1 cellular context compared by ENCODE assay signal in the genomic region with DNA sequence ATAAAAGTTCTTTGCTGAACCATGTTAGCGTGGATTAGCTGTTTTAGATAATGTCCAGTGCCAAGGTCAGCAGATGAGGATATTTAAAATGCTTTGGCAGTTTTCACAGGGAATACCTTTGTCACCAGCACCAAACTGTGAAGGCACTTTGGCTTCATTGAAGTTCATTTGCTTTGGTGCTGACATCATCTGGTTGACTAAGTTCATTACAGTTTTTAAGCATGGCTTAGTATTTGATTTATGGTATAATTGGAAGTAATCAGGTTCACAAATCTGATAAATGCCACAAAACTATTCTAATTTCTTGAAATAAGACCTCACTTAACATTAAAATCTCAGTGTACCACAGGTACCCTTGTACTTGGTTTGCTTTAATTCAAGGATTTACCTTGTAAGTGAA.
TF ChIP-seq lines count a peak whose summit lies in the region.

No MANE protein-coding gene starts in this region.

TF ChIP-seq in endothelial cell of umbilical vein, 7 proteins besides CTCF, POLR2A, EP300 and RAD21:
- TF ChIP-seq, protein P1, sequence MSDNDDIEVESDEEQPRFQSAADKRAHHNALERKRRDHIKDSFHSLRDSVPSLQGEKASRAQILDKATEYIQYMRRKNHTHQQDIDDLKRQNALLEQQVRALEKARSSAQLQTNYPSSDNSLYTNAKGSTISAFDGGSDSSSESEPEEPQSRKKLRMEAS (IDR thresholded peaks at IDR 0.05; ENCODE audit: insufficient read depth, insufficient read length) = no peak
- TF ChIP-seq FOS (IDR thresholded peaks at IDR 0.05; ENCODE audit: borderline replicate concordance, insufficient read depth, low read length) (no peak), EZH2 (IDR thresholded peaks at IDR 0.05; ENCODE audit: borderline replicate concordance, low read depth, low read length, severe bottlenecking) (no peak), JUN (IDR thresholded peaks at IDR 0.05; ENCODE audit: borderline replicate concordance, insufficient read depth, insufficient read length, low read depth) (no peak), MYC (IDR thresholded peaks at IDR 0.05; ENCODE audit: low read depth, low read length) (no peak), GATA2 (IDR thresholded peaks at IDR 0.05; ENCODE audit: insufficient read depth, insufficient read length, low read depth, low read length) (no peak), POLR2AphosphoS5 (IDR thresholded peaks at IDR 0.05; ENCODE audit: insufficient read depth, low read depth, low read length) (no peak)
TF ChIP-seq in endothelial cell of umbilical vein: peak in this region for 0.
